10 cellular contexts compared by ENCODE assay signal in genomic region chr12:124696689-124697476, GRCh38.
DNase-seq lines count a peak whose midpoint lies in the region; ATAC-seq and TF ChIP-seq lines count a peak whose summit lies in the region.
"Had no signal": no experiment of that assay in that cellular context is flagged by ENCODE, and none has a peak within 500 bp of the region (broad histone marks: within the 10 kb centered on the region; RNA-seq: fewer than 3 reads in every experiment).

No MANE protein-coding gene starts in this region.

- H3K36me3 Mint-ChIP-seq in CD14-positive monocyte, result no peaks in the 10 kb centered on the region

- no peak for TF ChIP-seq CTCF in RWPE1 (conservative IDR thresholded peaks at IDR 0.05; ENCODE audit: low read depth)
- no peak for TF ChIP-seq CTCF in CD14-positive monocyte (IDR thresholded peaks at IDR 0.05)

- H3K27ac Mint-ChIP-seq in CD14-positive monocyte, result no peak overlapping the region
- H3K27ac Mint-ChIP-seq: B cell had no signal

- CTCF ChIA-PET in RWPE1 (lab: Yijun Ruan, JAX), result interaction anchor here (0.7 kb wide), 1 partner anchor 24 kb away, joined by 3 read pairs; no protein-coding TSS in a partner anchor

- H3K9me3 Mint-ChIP-seq in CD14-positive monocyte, result peaks cover 0 to 11% (median 7%) of the 10 kb centered on the region in 7 donors

- peak; percentile 33 for DNase-seq in left ventricle myocardium superior
- no peak for DNase-seq in Right ventricle myocardium superior
- DNase-seq in RWPE1 (ENCODE audit: low spot score), result no peak
- no peak for DNase-seq in left colon
- no peak for DNase-seq in CD14-positive monocyte (ENCODE audit: low spot score)
- no peak for DNase-seq in HCEC 1CT
- DNase-seq in NCI-H2107 treated with DMSO at 0.1 percent for 48 hours (lab: John Stamatoyannopoulos, UW; ENCODE audit: unreplicated experiment), result no peak
- DNase-seq in NCI-H128 (lab: John Stamatoyannopoulos, UW; ENCODE audit: unreplicated experiment), result no peak
- DNase-seq: activated T-cell treated with anti-CD3 and anti-CD28 coated beads, Interleukin-2, amount 50 U/mL, for 1 hour had no signal

- POLR2A ChIA-PET in RWPE1 (lab: Yijun Ruan, JAX; ENCODE audit: low non-redundant PET), result no interaction called here

- H3K4me3 Mint-ChIP-seq in CD14-positive monocyte, result no peak overlapping the region
- H3K4me3 Mint-ChIP-seq: B cell had no signal

- intact Hi-C loops in left ventricle myocardium superior (cut with micrococcal nuclease), result loop anchor here (10.0 kb wide), 1 partner anchor 68 kb away; no protein-coding TSS in a partner anchor
- intact Hi-C loops in Right ventricle myocardium superior (cut with DNase I), result no loop called here
- intact Hi-C loops in left colon (cut with DNase I, micrococcal nuclease), result no loop called here
- intact Hi-C loops in CD14-positive monocyte (cut with micrococcal nuclease), result no loop called here

- peak overlapping the region; percentile 13; the same call in 1 of the 2 replicates for H3K27ac ChIP-seq in RWPE1

- H3K4me1 Mint-ChIP-seq in CD14-positive monocyte, result peaks cover 22% of the 10 kb centered on the region

- H3K27me3 Mint-ChIP-seq in CD14-positive monocyte (ENCODE audit: low read depth in 3 of 3), result peaks cover 3 to 15% (median 5%) of the 10 kb centered on the region in 3 donors

- no peak for ATAC-seq in left ventricle myocardium superior
- ATAC-seq in Right ventricle myocardium superior (ENCODE audit: poor library complexity), result no peak
- peak; percentile 35 for ATAC-seq in left colon
